In genomic region chr12:108562348-108563134, GRCh38 we compare ENCODE assay signal across 1 cellular context.
TF ChIP-seq lines count a peak whose summit lies in the region.

ISCU (plus strand) TSS chr12:108562596; CDS start chr12:108562623, 27 bp downstream.

TF ChIP-seq in HepG2, 621 proteins besides CTCF, POLR2A, EP300 and RAD21 (continued from another document and continues in another):
- no peak for TF ChIP-seq HNF4G (IDR thresholded peaks at IDR 0.05; ENCODE audit: borderline replicate concordance, low read depth, low read length)
- peak; percentile 56; the same call in 1 of the 2 replicates for TF ChIP-seq HNF4G (CRISPR knock-in tag; IDR thresholded peaks at IDR 0.05; ENCODE audit: borderline replicate concordance, low read depth)
- TF ChIP-seq ZBTB37 (CRISPR knock-in tag; IDR thresholded peaks at IDR 0.05): no peak
- TF ChIP-seq ZNF414 (CRISPR knock-in tag; IDR thresholded peaks at IDR 0.05): no peak
- no peak for TF ChIP-seq ZNF782 (CRISPR knock-in tag; IDR thresholded peaks at IDR 0.05; ENCODE audit: borderline replicate concordance)
- peak; percentile 75; the same call in 1 of the 2 replicates for TF ChIP-seq THAP9 (CRISPR knock-in tag; IDR thresholded peaks at IDR 0.05; ENCODE audit: borderline replicate concordance)
- TF ChIP-seq MED8 (CRISPR knock-in tag; IDR thresholded peaks at IDR 0.05; ENCODE audit: insufficient replicate concordance): peak; percentile 81
- peak; percentile 21; the same call in 1 of the 2 replicates for TF ChIP-seq KDM2A (CRISPR knock-in tag; IDR thresholded peaks at IDR 0.05; ENCODE audit: borderline replicate concordance, low read depth)
- TF ChIP-seq KLF12 (CRISPR knock-in tag; IDR thresholded peaks at IDR 0.05; ENCODE audit: borderline replicate concordance): 0 out of 2 replicates have a peak, but pooled peaks have one; percentile 65
- TF ChIP-seq ZNF761 (CRISPR knock-in tag; conservative IDR thresholded peaks at IDR 0.05): no peak
- TF ChIP-seq ATF5 (CRISPR knock-in tag; IDR thresholded peaks at IDR 0.05; ENCODE audit: low read depth): no peak
- peak; percentile 25 for TF ChIP-seq FOXO1 (CRISPR knock-in tag; IDR thresholded peaks at IDR 0.05)
- no peak for TF ChIP-seq FOXA1 (IDR thresholded peaks at IDR 0.05)
- TF ChIP-seq FOXA1 (CRISPR knock-in tag; IDR thresholded peaks at IDR 0.05): no peak
- TF ChIP-seq ZNF317 (CRISPR knock-in tag; IDR thresholded peaks at IDR 0.05): peak; percentile 66; the same call in 1 of the 2 replicates
- peak; percentile 38; the same call in 1 of the 2 replicates for TF ChIP-seq NFYC (CRISPR knock-in tag; IDR thresholded peaks at IDR 0.05)
- TF ChIP-seq RBM39 (IDR thresholded peaks at IDR 0.05; ENCODE audit: low read depth, low read length, poor library complexity, severe bottlenecking): peak; percentile 45
- TF ChIP-seq TIGD3 (CRISPR knock-in tag; IDR thresholded peaks at IDR 0.05; ENCODE audit: borderline replicate concordance): 0 out of 2 replicates have a peak, but pooled peaks have one; percentile 35
- no peak for TF ChIP-seq DDIT3 (CRISPR knock-in tag; IDR thresholded peaks at IDR 0.05)
- peak; percentile 34; the same call in 1 of the 2 replicates for TF ChIP-seq ZNF333 (CRISPR knock-in tag; IDR thresholded peaks at IDR 0.05; ENCODE audit: borderline replicate concordance)
- no peak for TF ChIP-seq ZNF577 (CRISPR knock-in tag; IDR thresholded peaks at IDR 0.05; ENCODE audit: borderline replicate concordance, low read depth)
- TF ChIP-seq ZFY (CRISPR knock-in tag; IDR thresholded peaks at IDR 0.05): peak; percentile 75
- TF ChIP-seq ZNF790 (CRISPR knock-in tag; IDR thresholded peaks at IDR 0.05; ENCODE audit: borderline replicate concordance): no peak
- no peak for TF ChIP-seq ETS1 (CRISPR knock-in tag; IDR thresholded peaks at IDR 0.05)
- peak; percentile 77; the same call in 1 of the 2 replicates for TF ChIP-seq ZNF703 (CRISPR knock-in tag; IDR thresholded peaks at IDR 0.05; ENCODE audit: borderline replicate concordance)
- no peak for TF ChIP-seq CHD4 (IDR thresholded peaks at IDR 0.05; ENCODE audit: borderline replicate concordance, low read length)
- peak; percentile 46; the same call in 1 of the 2 replicates for TF ChIP-seq TBX2 (CRISPR knock-in tag; IDR thresholded peaks at IDR 0.05; ENCODE audit: borderline replicate concordance)
- TF ChIP-seq CEBPZ (IDR thresholded peaks at IDR 0.05; ENCODE audit: low read length): no peak
- no peak for TF ChIP-seq ZNF430 (CRISPR knock-in tag; IDR thresholded peaks at IDR 0.05)
- 0 out of 2 replicates have a peak, but pooled peaks have one; percentile 63 for TF ChIP-seq ATF7-NPFF (CRISPR knock-in tag; IDR thresholded peaks at IDR 0.05; ENCODE audit: low read depth)
- 0 out of 2 replicates have a peak, but pooled peaks have one; percentile 55 for TF ChIP-seq FOXO4 (CRISPR knock-in tag; conservative IDR thresholded peaks at IDR 0.05)
- TF ChIP-seq ZNF597 (CRISPR knock-in tag; IDR thresholded peaks at IDR 0.05): no peak
- TF ChIP-seq ZNF777 (CRISPR knock-in tag; IDR thresholded peaks at IDR 0.05): peak; percentile 77
- no peak for TF ChIP-seq MTA3 (CRISPR knock-in tag; IDR thresholded peaks at IDR 0.05)
- peak; percentile 43; the same call in 1 of the 2 replicates for TF ChIP-seq CBFB (CRISPR knock-in tag; IDR thresholded peaks at IDR 0.05)
- TF ChIP-seq PRDM15 (CRISPR knock-in tag; IDR thresholded peaks at IDR 0.05): peak; percentile 47; the same call in 1 of the 2 replicates
- no peak for TF ChIP-seq ZFP1 (CRISPR knock-in tag; IDR thresholded peaks at IDR 0.05)
- TF ChIP-seq ELK4 (CRISPR knock-in tag; IDR thresholded peaks at IDR 0.05; ENCODE audit: borderline replicate concordance): no peak
- no peak for TF ChIP-seq TAF15 (IDR thresholded peaks at IDR 0.05; ENCODE audit: low read depth, low read length, poor library complexity, severe bottlenecking)
